In the genomic region with DNA sequence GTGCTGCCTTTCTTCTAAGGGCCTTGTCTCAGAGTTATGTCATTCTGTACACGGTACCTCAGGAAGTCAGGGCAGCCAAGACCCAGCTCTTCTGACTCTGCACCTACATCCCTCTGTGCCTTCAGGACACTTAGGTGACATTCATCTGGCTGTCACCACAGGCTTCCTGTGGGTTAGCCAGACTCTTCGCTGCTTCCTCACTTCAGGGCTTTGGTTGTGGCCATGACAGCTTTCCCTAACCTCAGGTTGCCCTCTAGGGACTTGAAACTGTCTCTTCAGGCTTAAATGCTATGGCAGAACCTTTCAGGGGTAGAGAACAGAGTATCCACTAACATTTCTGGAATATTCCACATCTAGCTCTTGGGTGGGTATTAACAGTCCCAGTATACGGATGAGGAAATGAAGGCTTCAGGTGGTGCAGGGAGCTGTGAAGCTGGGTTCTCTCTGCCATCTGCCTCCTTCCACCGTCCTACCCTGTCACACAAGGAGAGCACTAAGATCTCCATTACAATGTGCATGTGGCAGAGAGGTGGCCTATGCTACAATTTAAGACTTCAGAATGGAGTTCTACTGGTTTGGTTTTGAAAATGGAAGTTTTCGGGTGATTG, we compare ENCODE assay signal across 1 cellular context.
A peak's percentile ranks its signal among the peaks of the same experiment; 100 is the strongest.
TF ChIP-seq lines count a peak whose summit lies in the region.

No MANE protein-coding gene starts in this region.

TF ChIP-seq in GM12878, 131 proteins besides CTCF, POLR2A, EP300 and RAD21:
- TF ChIP-seq SMC3 (IDR thresholded peaks at IDR 0.05; ENCODE audit: borderline replicate concordance, low read length): peak; percentile 47; the same call in 1 of the 2 replicates
- no peak for TF ChIP-seq FOXK2 (IDR thresholded peaks at IDR 0.05)
- TF ChIP-seq HSF1 (IDR thresholded peaks at IDR 0.05; ENCODE audit: low read depth, low read length): no peak
- TF ChIP-seq ZNF384 (IDR thresholded peaks at IDR 0.05; ENCODE audit: borderline replicate concordance, low read depth, low read length): no peak
- TF ChIP-seq MEF2B (IDR thresholded peaks at IDR 0.05; ENCODE audit: partially characterized antibody, poor library complexity, severe bottlenecking): peak; percentile 33
- peak; percentile 20; the same call in 1 of the 2 replicates for TF ChIP-seq SPI1 (IDR thresholded peaks at IDR 0.05; ENCODE audit: borderline replicate concordance, insufficient read depth, low read depth, low read length)
- TF ChIP-seq, protein P1, sequence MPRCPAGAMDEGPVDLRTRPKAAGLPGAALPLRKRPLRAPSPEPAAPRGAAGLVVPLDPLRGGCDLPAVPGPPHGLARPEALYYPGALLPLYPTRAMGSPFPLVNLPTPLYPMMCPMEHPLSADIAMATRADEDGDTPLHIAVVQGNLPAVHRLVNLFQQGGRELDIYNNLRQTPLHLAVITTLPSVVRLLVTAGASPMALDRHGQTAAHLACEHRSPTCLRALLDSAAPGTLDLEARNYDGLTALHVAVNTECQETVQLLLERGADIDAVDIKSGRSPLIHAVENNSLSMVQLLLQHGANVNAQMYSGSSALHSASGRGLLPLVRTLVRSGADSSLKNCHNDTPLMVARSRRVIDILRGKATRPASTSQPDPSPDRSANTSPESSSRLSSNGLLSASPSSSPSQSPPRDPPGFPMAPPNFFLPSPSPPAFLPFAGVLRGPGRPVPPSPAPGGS (IDR thresholded peaks at IDR 0.05; ENCODE audit: borderline replicate concordance, insufficient read depth, low read depth, low read length, poor library complexity, severe bottlenecking): no peak
- no peak for TF ChIP-seq ATF7 (IDR thresholded peaks at IDR 0.05; ENCODE audit: low read depth)
- TF ChIP-seq CBX5 (IDR thresholded peaks at IDR 0.05; ENCODE audit: low read depth): no peak
- TF ChIP-seq ZZZ3 (IDR thresholded peaks at IDR 0.05; ENCODE audit: control insufficient read depth, insufficient read length, low read depth): no peak
- peak; percentile 78 for TF ChIP-seq RUNX3 (IDR thresholded peaks at IDR 0.05; ENCODE audit: low read length)
- TF ChIP-seq ZBED1 (IDR thresholded peaks at IDR 0.05; ENCODE audit: borderline replicate concordance): no peak
